In genomic region chr11:65059959-65060824, GRCh38 we compare ENCODE assay signal across 2 cellular contexts.
TF ChIP-seq lines count a peak whose summit lies in the region.

No MANE protein-coding gene starts in this region.

TF ChIP-seq in IMR-90, 13 proteins besides CTCF, POLR2A, EP300 and RAD21:
- TF ChIP-seq NFE2L2 (IDR thresholded peaks at IDR 0.05; ENCODE audit: low read depth, low read length): no peak
- no peak for TF ChIP-seq MAFK (IDR thresholded peaks at IDR 0.05; ENCODE audit: low read depth, low read length)
- TF ChIP-seq BHLHE40 (IDR thresholded peaks at IDR 0.05; ENCODE audit: low read depth, low read length): no peak
- no peak for TF ChIP-seq MXI1 (IDR thresholded peaks at IDR 0.05; ENCODE audit: borderline replicate concordance, low read depth, low read length)
- TF ChIP-seq RCOR1 (IDR thresholded peaks at IDR 0.05; ENCODE audit: insufficient replicate concordance, low read length): no peak
- TF ChIP-seq FOS (IDR thresholded peaks at IDR 0.05; ENCODE audit: low read depth, low read length): no peak
- no peak for TF ChIP-seq MAZ (IDR thresholded peaks at IDR 0.05; ENCODE audit: borderline replicate concordance, low read depth, low read length)
- TF ChIP-seq RFX5 (IDR thresholded peaks at IDR 0.05; ENCODE audit: low read depth, low read length): no peak
- no peak for TF ChIP-seq ELK1 (IDR thresholded peaks at IDR 0.05; ENCODE audit: borderline replicate concordance, low read depth, low read length)
- TF ChIP-seq SMC3 (IDR thresholded peaks at IDR 0.05; ENCODE audit: low read depth, low read length): no peak
- no peak for TF ChIP-seq CEBPB (IDR thresholded peaks at IDR 0.05; ENCODE audit: low read depth, low read length)
- TF ChIP-seq CHD1 (IDR thresholded peaks at IDR 0.05; ENCODE audit: low read depth, low read length): no peak
- TF ChIP-seq, protein P1, sequence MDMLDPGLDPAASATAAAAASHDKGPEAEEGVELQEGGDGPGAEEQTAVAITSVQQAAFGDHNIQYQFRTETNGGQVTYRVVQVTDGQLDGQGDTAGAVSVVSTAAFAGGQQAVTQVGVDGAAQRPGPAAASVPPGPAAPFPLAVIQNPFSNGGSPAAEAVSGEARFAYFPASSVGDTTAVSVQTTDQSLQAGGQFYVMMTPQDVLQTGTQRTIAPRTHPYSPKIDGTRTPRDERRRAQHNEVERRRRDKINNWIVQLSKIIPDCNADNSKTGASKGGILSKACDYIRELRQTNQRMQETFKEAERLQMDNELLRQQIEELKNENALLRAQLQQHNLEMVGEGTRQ (IDR thresholded peaks at IDR 0.05; ENCODE audit: low read depth, low read length): no peak

TF ChIP-seq in H1, 55 proteins besides CTCF, POLR2A, EP300 and RAD21:
- no peak for TF ChIP-seq GTF2F1 (IDR thresholded peaks at IDR 0.05; ENCODE audit: borderline replicate concordance, low read depth, low read length)
- no peak for TF ChIP-seq SP4 (IDR thresholded peaks at IDR 0.05; ENCODE audit: low read length)
- no peak for TF ChIP-seq CEBPB (IDR thresholded peaks at IDR 0.05; ENCODE audit: low read depth, low read length)
- TF ChIP-seq SIX5 (IDR thresholded peaks at IDR 0.05; ENCODE audit: low read depth, low read length): no peak
- TF ChIP-seq TAF7 (optimal IDR thresholded peaks at IDR 0.05; ENCODE audit: borderline replicate concordance, low read depth, low read length): no peak
- TF ChIP-seq JUN (IDR thresholded peaks at IDR 0.05; ENCODE audit: low read depth, low read length): no peak
- TF ChIP-seq HDAC6 (IDR thresholded peaks at IDR 0.05; ENCODE audit: low read depth, low read length): no peak
- TF ChIP-seq SRF (IDR thresholded peaks at IDR 0.05; ENCODE audit: low read depth, low read length): no peak
- no peak for TF ChIP-seq ASH2L (IDR thresholded peaks at IDR 0.05; ENCODE audit: low read length)
- no peak for TF ChIP-seq TEAD4 (IDR thresholded peaks at IDR 0.05; ENCODE audit: low read depth, low read length)
